ENCODE assay signal across 9 cellular contexts in the genomic region with DNA sequence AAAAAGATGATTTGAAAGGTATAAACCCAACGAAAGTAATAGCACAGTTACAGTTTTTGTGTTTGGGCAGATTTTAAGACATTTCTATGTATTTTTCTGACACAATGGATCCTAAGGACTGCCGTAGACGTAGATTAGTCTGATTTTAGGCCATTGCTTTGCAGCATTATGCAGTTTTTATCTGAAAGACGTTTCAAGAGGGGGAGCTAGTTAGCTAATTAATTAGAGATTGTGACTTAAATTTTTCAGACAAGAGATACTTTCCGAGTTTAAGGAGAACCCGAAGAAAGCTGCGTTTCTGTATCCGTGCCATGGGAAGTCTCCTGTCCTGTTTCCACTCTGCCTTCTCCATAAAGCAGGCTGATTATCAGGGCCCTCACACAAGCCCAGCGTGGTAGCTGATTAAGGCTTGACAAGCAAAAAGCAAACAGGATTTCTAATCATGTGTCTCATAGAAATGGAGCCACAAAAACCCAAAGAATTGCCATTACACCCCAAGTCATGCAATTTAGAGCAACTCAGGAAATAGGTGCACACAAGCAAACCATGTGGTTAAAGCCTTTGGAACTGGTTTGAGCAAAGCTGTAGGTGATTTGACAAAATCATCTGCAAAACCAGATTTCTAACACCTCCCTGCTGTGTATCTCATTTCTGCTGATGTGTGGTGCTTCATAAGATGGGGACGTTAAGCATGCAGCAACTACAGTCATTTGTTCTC.
DNase-seq lines count a peak whose midpoint lies in the region; ATAC-seq, FAIRE-seq and TF ChIP-seq lines count a peak whose summit lies in the region.
"Had no signal": no experiment of that assay in that cellular context is flagged by ENCODE, and none has a peak within 500 bp of the region (broad histone marks: within the 10 kb centered on the region; RNA-seq: fewer than 3 reads in every experiment).

No MANE protein-coding gene starts in this region.

- no peaks in the 10 kb centered on the region for H3F3A ChIP-seq in Loucy (ENCODE audit: low read depth)
- H3F3A ChIP-seq in neural progenitor cell (ENCODE audit: low read depth) = no peaks in the 10 kb centered on the region

- H3K36me3 ChIP-seq in Loucy (ENCODE audit: insufficient read depth, low read length) = no peaks in the 10 kb centered on the region
- H3K36me3 ChIP-seq in bronchial epithelial cell (ENCODE audit: control insufficient read depth, insufficient read depth, low read length) = no peaks in the 10 kb centered on the region
- H3K36me3 ChIP-seq in neural progenitor cell = no peaks in the 10 kb centered on the region

- no peaks in the 10 kb centered on the region for H3K9me2 ChIP-seq in Loucy (replicated peaks; ENCODE audit: low read depth, low read length)

- H4K20me1 ChIP-seq in Loucy (ENCODE audit: insufficient read depth, low read length, poor library complexity, severe bottlenecking) (no peaks in the 10 kb centered on the region), neural progenitor cell (ENCODE audit: low read depth) (no peaks in the 10 kb centered on the region)

- peak overlapping the region; percentile 18; the same call in 1 of the 2 replicates for H2AFZ ChIP-seq in Loucy (ENCODE audit: low read length)
- no peak overlapping the region for H2AFZ ChIP-seq in neural progenitor cell (replicated peaks)

- no peak overlapping the region for H3K4me3 Mint-ChIP-seq in neural progenitor cell

- ATAC-seq in GM18907 (IDR thresholded peaks at IDR 0.05; ENCODE audit: unreplicated experiment) (no peak), GM21390 (IDR thresholded peaks at IDR 0.05; ENCODE audit: unreplicated experiment) (no peak)

- H3K4me3 ChIP-seq in Loucy (ENCODE audit: low read length, poor library complexity, severe bottlenecking) = peak overlapping the region; percentile 9
- no peak overlapping the region for H3K4me3 ChIP-seq in bronchial epithelial cell (ENCODE audit: low read depth, low read length)
- no peak overlapping the region for H3K4me3 ChIP-seq in neural progenitor cell

- TF ChIP-seq CTCF in GM10248 (IDR thresholded peaks at IDR 0.05; ENCODE audit: control extremely low read depth, extremely low read depth, low read depth, missing control alignments) (peak; percentile 11), Loucy (conservative IDR thresholded peaks at IDR 0.05; ENCODE audit: low read length) (peak; percentile 55), bronchial epithelial cell (IDR thresholded peaks at IDR 0.05; ENCODE audit: insufficient read depth, low read length, severe bottlenecking) (peak; percentile 1), neural progenitor cell (IDR thresholded peaks at IDR 0.05) (no peak)

- peaks cover 7% of the 10 kb centered on the region for H3K27me3 Mint-ChIP-seq in neural progenitor cell (ENCODE audit: insufficient read depth, low read depth)

- POLR2A ChIA-PET in GM10248 (lab: Yijun Ruan, JAX) = no interaction called here

- H3K27ac Mint-ChIP-seq in neural progenitor cell = no peak overlapping the region

- no peaks in the 10 kb centered on the region for H3K9me3 ChIP-seq in Loucy (ENCODE audit: insufficient read depth, low read depth, low read length)
- no peaks in the 10 kb centered on the region for H3K9me3 ChIP-seq in neural progenitor cell (ENCODE audit: low read depth)

- H3K9ac ChIP-seq in Loucy (ENCODE audit: low read depth, low read length, poor library complexity, severe bottlenecking) (no peak overlapping the region), neural progenitor cell (no peak overlapping the region)

- H3K79me2 ChIP-seq in Loucy (ENCODE audit: insufficient read depth, low read length) (no peaks in the 10 kb centered on the region), neural progenitor cell (ENCODE audit: low read depth) (no peaks in the 10 kb centered on the region)

- H3K4me1 Mint-ChIP-seq in neural progenitor cell = peaks cover 39% of the 10 kb centered on the region

- CTCF ChIA-PET in GM10248 (lab: Yijun Ruan, JAX) = interaction anchor here (0.8 to 1.0 kb wide), 2 partner anchors 8 to 10 kb away, joined by 4 read pairs; no protein-coding TSS in a partner anchor

- DNase-seq in GM10248 (ENCODE audit: extremely low spot score) = no peak
- DNase-seq in bronchial epithelial cell (ENCODE audit: low read depth) = peak; percentile 43
- DNase-seq in neural progenitor cell (ENCODE audit: low spot score) = peak; percentile 46
- no peak for DNase-seq in NCI-H2081 treated with DMSO at 0.1 percent for 48 hours (lab: John Stamatoyannopoulos, UW)
- no peak for DNase-seq in NCI-H2029 treated with DMSO at 0.1 percent for 48 hours (lab: John Stamatoyannopoulos, UW)
- DNase-seq: nucleus accumbens had no signal

- H3K4me2 ChIP-seq in Loucy (ENCODE audit: low read depth, low read length, poor library complexity, severe bottlenecking) (peak overlapping the region; percentile 30), neural progenitor cell (peak overlapping the region; percentile 23)

- H3K4me1 ChIP-seq in Loucy (ENCODE audit: insufficient read depth, low read length, poor library complexity, severe bottlenecking) (peaks cover 8% of the 10 kb centered on the region), neural progenitor cell (peaks cover 47% of the 10 kb centered on the region)

- no peaks in the 10 kb centered on the region for H3K36me3 Mint-ChIP-seq in neural progenitor cell

- H3K27me3 ChIP-seq in Loucy (ENCODE audit: insufficient read depth, low read length, poor library complexity, severe bottlenecking) = no peaks in the 10 kb centered on the region
- no peaks in the 10 kb centered on the region for H3K27me3 ChIP-seq in bronchial epithelial cell (ENCODE audit: control insufficient read depth, insufficient read depth, low read length)
- H3K27me3 ChIP-seq in neural progenitor cell = peaks cover 3% of the 10 kb centered on the region

- no peaks in the 10 kb centered on the region for H3K9me3 Mint-ChIP-seq in neural progenitor cell

- no peak for FAIRE-seq in bronchial epithelial cell (lab: Jason Lieb, UNC)

- H3K27ac ChIP-seq in neural progenitor cell = no peak overlapping the region

Comparison
In these comparisons a context has a peak if more than half of its experiments do, and no peak if none do; other contexts are left out.
1. DNase-seq: peak in bronchial epithelial cell (single experiment) and neural progenitor cell (single experiment); none in GM10248 (single experiment), NCI-H2081 treated with DMSO at 0.1 percent for 48 hours (single experiment) and NCI-H2029 treated with DMSO at 0.1 percent for 48 hours (single experiment).